Comparison of ENCODE assay signal across 2 cellular contexts in the genomic region with DNA sequence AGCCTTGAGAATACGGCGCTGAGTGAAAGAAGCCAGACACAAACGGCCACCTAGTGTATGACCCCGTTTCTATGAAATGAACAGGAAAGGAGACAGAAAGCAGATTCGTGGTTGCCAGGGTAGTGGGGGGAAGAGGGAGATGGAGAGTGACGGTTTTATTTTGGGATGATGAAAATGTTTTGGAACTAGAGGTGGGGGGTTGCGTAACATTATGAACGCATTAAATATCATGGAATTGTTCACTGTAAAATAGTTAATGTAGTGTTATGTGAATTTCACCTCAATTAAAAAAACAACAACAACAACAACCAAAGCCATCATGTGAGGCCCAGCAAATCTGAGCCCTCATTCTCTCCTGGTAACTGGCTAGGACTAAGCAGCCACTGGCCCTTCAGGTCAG.
TF ChIP-seq lines count a peak whose summit lies in the region.

No MANE protein-coding gene starts in this region.

TF ChIP-seq in IMR-90, 13 proteins besides CTCF, POLR2A, EP300 and RAD21:
- peak; percentile 60; the same call in 1 of the 2 replicates for TF ChIP-seq CEBPB (IDR thresholded peaks at IDR 0.05; ENCODE audit: low read depth, low read length)
- no peak for TF ChIP-seq RFX5 (IDR thresholded peaks at IDR 0.05; ENCODE audit: low read depth, low read length)

TF ChIP-seq in K562, 482 proteins besides CTCF, POLR2A, EP300 and RAD21:
- TF ChIP-seq CEBPB (tag; IDR thresholded peaks at IDR 0.05), result peak; percentile 67
- no peak for TF ChIP-seq CEBPG (CRISPR knock-in tag; IDR thresholded peaks at IDR 0.05)
- peak in 1 of 2 experiments; percentile 66; a peak in 1 of 4 replicates for TF ChIP-seq CEBPG (tag; conservative IDR thresholded peaks at IDR 0.05 in 1 of 2, IDR thresholded peaks at IDR 0.05 in 1 of 2)
- no peak for TF ChIP-seq NR2C1 (IDR thresholded peaks at IDR 0.05)
- peak; percentile 57 for TF ChIP-seq NR2C1 (tag; IDR thresholded peaks at IDR 0.05)
- TF ChIP-seq, protein P1, sequence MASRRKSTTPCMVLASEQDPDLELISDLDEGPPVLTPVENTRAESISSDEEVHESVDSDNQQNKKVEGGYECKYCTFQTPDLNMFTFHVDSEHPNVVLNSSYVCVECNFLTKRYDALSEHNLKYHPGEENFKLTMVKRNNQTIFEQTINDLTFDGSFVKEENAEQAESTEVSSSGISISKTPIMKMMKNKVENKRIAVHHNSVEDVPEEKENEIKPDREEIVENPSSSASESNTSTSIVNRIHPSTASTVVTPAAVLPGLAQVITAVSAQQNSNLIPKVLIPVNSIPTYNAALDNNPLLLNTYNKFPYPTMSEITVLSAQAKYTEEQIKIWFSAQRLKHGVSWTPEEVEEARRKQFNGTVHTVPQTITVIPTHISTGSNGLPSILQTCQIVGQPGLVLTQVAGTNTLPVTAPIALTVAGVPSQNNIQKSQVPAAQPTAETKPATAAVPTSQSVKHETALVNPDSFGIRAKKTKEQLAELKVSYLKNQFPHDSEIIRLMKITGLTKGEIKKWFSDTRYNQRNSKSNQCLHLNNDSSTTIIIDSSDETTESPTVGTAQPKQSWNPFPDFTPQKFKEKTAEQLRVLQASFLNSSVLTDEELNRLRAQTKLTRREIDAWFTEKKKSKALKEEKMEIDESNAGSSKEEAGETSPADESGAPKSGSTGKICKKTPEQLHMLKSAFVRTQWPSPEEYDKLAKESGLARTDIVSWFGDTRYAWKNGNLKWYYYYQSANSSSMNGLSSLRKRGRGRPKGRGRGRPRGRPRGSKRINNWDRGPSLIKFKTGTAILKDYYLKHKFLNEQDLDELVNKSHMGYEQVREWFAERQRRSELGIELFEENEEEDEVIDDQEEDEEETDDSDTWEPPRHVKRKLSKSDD (conservative IDR thresholded peaks at IDR 0.05; ENCODE audit: low read length), result no peak
